In genomic region chr6:139736507-139736906, GRCh38 we compare ENCODE assay signal across 16 cellular contexts.
DNase-seq lines count a peak whose midpoint lies in the region; ATAC-seq, FAIRE-seq and TF ChIP-seq lines count a peak whose summit lies in the region.
"Had no signal": no experiment of that assay in that cellular context is flagged by ENCODE, and none has a peak within 500 bp of the region (broad histone marks: within the 10 kb centered on the region; RNA-seq: fewer than 3 reads in every experiment).

No MANE protein-coding gene starts in this region.

- intact Hi-C loops in lower lobe of right lung (cut with DNase I): no loop called here

- FAIRE-seq in GM19239 (lab: Jason Lieb, UNC): peak; percentile 21
- FAIRE-seq: frontal cortex had no signal

- H2AFZ ChIP-seq in neural progenitor cell (replicated peaks): peak overlapping the region; percentile 61

- H3K4me3 ChIP-seq in neural progenitor cell: no peak overlapping the region
- H3K4me3 ChIP-seq in lower lobe of right lung: no peak overlapping the region
- H3K4me3 ChIP-seq: left lung had no signal

- ATAC-seq in HG02763 (IDR thresholded peaks at IDR 0.05; ENCODE audit: unreplicated experiment): peak; percentile 82
- no peak for ATAC-seq in lower lobe of right lung
- ATAC-seq: HCT116, left lung had no signal

- no peak overlapping the region for H3K4me3 Mint-ChIP-seq in neural progenitor cell
- H3K4me3 Mint-ChIP-seq: activated naive CD8-positive, alpha-beta T cell treated with anti-CD3 and anti-CD28 coated beads, Interleukin-2, amount 10 ng/mL, durations not matched to agents 7 days and 5 days; CD4-positive, alpha-beta memory T cell had no signal

- H3K27ac ChIP-seq in neural progenitor cell: no peak overlapping the region
- no peak overlapping the region for H3K27ac ChIP-seq in lower lobe of right lung
- H3K27ac ChIP-seq: left lung had no signal

- H3K4me2 ChIP-seq in neural progenitor cell: no peak overlapping the region

- no peak overlapping the region for H3K27ac Mint-ChIP-seq in neural progenitor cell
- H3K27ac Mint-ChIP-seq: activated naive CD8-positive, alpha-beta T cell treated with anti-CD3 and anti-CD28 coated beads, Interleukin-2, amount 10 ng/mL, durations not matched to agents 7 days and 5 days; CD4-positive, alpha-beta memory T cell had no signal

- H3K27me3 Mint-ChIP-seq in neural progenitor cell (ENCODE audit: insufficient read depth, low read depth): peaks cover 2% of the 10 kb centered on the region
- H3K27me3 Mint-ChIP-seq: activated naive CD8-positive, alpha-beta T cell treated with anti-CD3 and anti-CD28 coated beads, Interleukin-2, amount 10 ng/mL, durations not matched to agents 7 days and 5 days had no signal

- H3K4me1 ChIP-seq in neural progenitor cell: peaks cover 4% of the 10 kb centered on the region
- no peaks in the 10 kb centered on the region for H3K4me1 ChIP-seq in lower lobe of right lung
- H3K4me1 ChIP-seq: left lung had no signal

- in situ Hi-C loops in KBM-7 (cut with MboI; ENCODE audit: low pct_unique_long_range_greater_than_20kb, low sequenced_read_pairs): no loop called here

- H3K27me3 ChIP-seq in neural progenitor cell: no peaks in the 10 kb centered on the region
- H3K27me3 ChIP-seq in lower lobe of right lung (ENCODE audit: low read depth): no peaks in the 10 kb centered on the region
- H3K27me3 ChIP-seq: left lung had no signal

- no peak for DNase-seq in GM19239 (ENCODE audit: insufficient read length, low spot score)
- DNase-seq in KBM-7: peak; percentile 17
- DNase-seq in neural progenitor cell (ENCODE audit: low spot score): no peak
- no peak for DNase-seq in iPS-NIHi11 (ENCODE audit: low spot score)
- DNase-seq in lower lobe of right lung: no peak
- DNase-seq in NCI-H1105 treated with DMSO at 0.1 percent for 48 hours (lab: John Stamatoyannopoulos, UW): no peak
- no peak for DNase-seq in NK-92 (lab: John Stamatoyannopoulos, UW; ENCODE audit: unreplicated experiment)
- DNase-seq: activated naive CD8-positive, alpha-beta T cell treated with anti-CD3 and anti-CD28 coated beads, Interleukin-2, amount 10 ng/mL, durations not matched to agents 7 days and 5 days; CD4-positive, alpha-beta memory T cell; dermis blood vessel endothelial cell; left lung; NCI-H524 treated with DMSO at 0.1 percent for 48 hours; stimulated activated naive CD4-positive, alpha-beta T cell treated with Interleukin-2 at 50 U/mL for 16 hours had no signal

- H3K36me3 Mint-ChIP-seq in neural progenitor cell: no peaks in the 10 kb centered on the region
- H3K36me3 Mint-ChIP-seq: activated naive CD8-positive, alpha-beta T cell treated with anti-CD3 and anti-CD28 coated beads, Interleukin-2, amount 10 ng/mL, durations not matched to agents 7 days and 5 days; CD4-positive, alpha-beta memory T cell had no signal

- peaks cover 4% of the 10 kb centered on the region for H3K9me3 Mint-ChIP-seq in neural progenitor cell
- H3K9me3 Mint-ChIP-seq: activated naive CD8-positive, alpha-beta T cell treated with anti-CD3 and anti-CD28 coated beads, Interleukin-2, amount 10 ng/mL, durations not matched to agents 7 days and 5 days; CD4-positive, alpha-beta memory T cell had no signal

- TF ChIP-seq CTCF in neural progenitor cell (IDR thresholded peaks at IDR 0.05): no peak
- no peak for TF ChIP-seq CTCF in lower lobe of right lung (IDR thresholded peaks at IDR 0.05)

- H3K9ac ChIP-seq in neural progenitor cell: no peak overlapping the region

- H3K9me3 ChIP-seq in neural progenitor cell (ENCODE audit: low read depth): no peaks in the 10 kb centered on the region
- no peaks in the 10 kb centered on the region for H3K9me3 ChIP-seq in lower lobe of right lung
- H3K9me3 ChIP-seq: left lung had no signal

- no peaks in the 10 kb centered on the region for H3K79me2 ChIP-seq in neural progenitor cell (ENCODE audit: low read depth)

- no peaks in the 10 kb centered on the region for H4K20me1 ChIP-seq in neural progenitor cell (ENCODE audit: low read depth)

- H3F3A ChIP-seq in neural progenitor cell (ENCODE audit: low read depth): no peaks in the 10 kb centered on the region

- no peaks in the 10 kb centered on the region for H3K4me1 Mint-ChIP-seq in neural progenitor cell
- H3K4me1 Mint-ChIP-seq: activated naive CD8-positive, alpha-beta T cell treated with anti-CD3 and anti-CD28 coated beads, Interleukin-2, amount 10 ng/mL, durations not matched to agents 7 days and 5 days had no signal

- H3K36me3 ChIP-seq in neural progenitor cell (no peaks in the 10 kb centered on the region), lower lobe of right lung (no peaks in the 10 kb centered on the region)
- H3K36me3 ChIP-seq: left lung had no signal
